Comparison of ENCODE assay signal across 35 cellular contexts in genomic region chr16:9932000-9932399, GRCh38.
"Had no signal": no experiment of that assay in that cellular context is flagged by ENCODE, and none has a peak within 500 bp of the region (broad histone marks: within the 10 kb centered on the region; RNA-seq: fewer than 3 reads in every experiment).

No MANE protein-coding gene starts in this region.

- H3K27me3 ChIP-seq: MG63 had no signal

- H3K27ac ChIP-seq: KMS-11 had no signal

- H3K4me3 ChIP-seq: MG63 had no signal

- DNase-seq: Karpas-422, Kasumi-1, KG1, MG63, MM.1S, MV-4-11, NCI-H1048, NCI-H1092, NCI-H1092 treated with DMSO at 0.1 percent for 48 hours, NCI-H1105, NCI-H1105 treated with DMSO at 0.1 percent for 48 hours, NCI-H1417, NCI-H1417 treated with DMSO at 0.1 percent for 48 hours, NCI-H1436, NCI-H1436 treated with DMSO at 0.1 percent for 48 hours, NCI-H146, NCI-H1694, NCI-H1694 treated with DMSO at 0.1 percent for 48 hours, NCI-H187, NCI-H187 treated with DMSO at 0.1 percent for 48 hours, NCI-H1930, NCI-H2029, NCI-H2029 treated with DMSO at 0.1 percent for 48 hours, NCI-H2081, NCI-H2081 treated with DMSO at 0.1 percent for 48 hours, NCI-H2107, NCI-H2171, NCI-H2171 treated with DMSO at 0.1 percent for 48 hours, NCI-H2227 treated with DMSO at 0.1 percent for 48 hours, NCI-H226, NCI-H345, NCI-H446, NCI-H446 treated with DMSO at 0.1 percent for 48 hours, NCI-H510A had no signal

- H3K9me3 ChIP-seq: MG63 had no signal
